In the genomic region with DNA sequence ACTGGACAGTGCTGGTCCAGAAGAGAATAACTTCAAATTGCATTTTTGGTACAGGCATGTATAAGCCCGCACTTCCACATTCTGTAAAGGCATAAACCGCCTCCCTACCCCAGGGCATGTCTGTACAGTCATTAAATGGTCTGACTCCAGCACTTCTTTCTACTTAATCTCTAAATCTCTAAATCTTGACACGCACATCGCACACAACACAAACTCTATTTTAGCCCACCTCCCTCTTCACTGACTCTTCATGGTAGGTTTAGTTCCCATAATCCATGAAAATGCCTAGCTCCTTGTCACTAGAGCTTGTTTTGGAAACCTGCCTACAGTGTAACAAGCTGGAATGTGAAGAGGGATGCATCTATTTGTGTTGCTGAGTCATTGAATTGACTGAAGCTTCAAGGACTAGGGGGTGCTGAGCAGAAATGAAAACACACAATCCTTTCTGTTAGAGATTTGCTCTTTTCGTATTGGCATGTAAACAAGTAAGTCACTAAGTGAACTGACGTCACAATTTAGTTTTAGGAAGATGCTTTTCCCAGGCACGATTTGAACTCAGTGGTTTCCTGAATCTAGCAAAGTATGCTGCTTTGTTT, we compare ENCODE assay signal across 8 cellular contexts. TPM values are rescaled to one million over a fixed set of nuclear protein-coding genes. Genes with fewer than 3 reads are reported as not detected.
A peak's percentile ranks its signal among the peaks of the same experiment; 100 is the strongest.
DNase-seq lines count a peak whose midpoint lies in the region; ATAC-seq and TF ChIP-seq lines count a peak whose summit lies in the region.

No MANE protein-coding gene starts in this region.

- peaks cover 6% of the 10 kb centered on the region for H3K79me2 ChIP-seq in trophoblast cell (ENCODE audit: control insufficient read depth, insufficient read depth, low read length, poor library complexity)

- TF ChIP-seq CTCF in 22Rv1 (IDR thresholded peaks at IDR 0.05) (no peak), glutamatergic neuron (IDR thresholded peaks at IDR 0.05; ENCODE audit: partially characterized antibody, unreplicated experiment) (no peak)

- no peaks in the 10 kb centered on the region for H3K36me3 ChIP-seq in trophoblast cell (ENCODE audit: control insufficient read depth in 1 of 2, insufficient read depth in 2 of 2, low read length in 2 of 2)

- no peak overlapping the region for H4K8ac ChIP-seq in trophoblast cell (ENCODE audit: low read depth, low read length)

- no peak overlapping the region for H3K18ac ChIP-seq in trophoblast cell (ENCODE audit: low read length)

- H3K36me3 Mint-ChIP-seq in activated naive CD8-positive, alpha-beta T cell: no peaks in the 10 kb centered on the region
- peaks cover 4% of the 10 kb centered on the region for H3K36me3 Mint-ChIP-seq in glutamatergic neuron (ENCODE audit: unreplicated experiment)

- ATAC-seq in GM19455 (IDR thresholded peaks at IDR 0.05; ENCODE audit: unreplicated experiment) (no peak), GM18511 (IDR thresholded peaks at IDR 0.05; ENCODE audit: unreplicated experiment) (no peak)

- H4K91ac ChIP-seq in trophoblast cell (ENCODE audit: low read depth, low read length): no peak overlapping the region

- peaks cover 5 to 12% of the 10 kb centered on the region in 2 experiments for H3K4me1 ChIP-seq in trophoblast cell (ENCODE audit: control insufficient read depth in 1 of 2, insufficient read depth in 2 of 2, low read length in 2 of 2)

- H3K14ac ChIP-seq in trophoblast cell (ENCODE audit: low read length): no peak overlapping the region

- H3K4me3 ChIP-seq in trophoblast cell (ENCODE audit: low read depth, low read length): no peak overlapping the region

- no peaks in the 10 kb centered on the region for H3K27me3 ChIP-seq in trophoblast cell (ENCODE audit: insufficient read depth, low read length)

- peak overlapping the region; percentile 92 for H3K4me3 Mint-ChIP-seq in activated naive CD8-positive, alpha-beta T cell
- H3K4me3 Mint-ChIP-seq in glutamatergic neuron (ENCODE audit: unreplicated experiment): peak overlapping the region; percentile 93

- no peaks in the 10 kb centered on the region for H3K9me3 Mint-ChIP-seq in activated naive CD8-positive, alpha-beta T cell (ENCODE audit: low read depth)
- peaks cover 9% of the 10 kb centered on the region for H3K9me3 Mint-ChIP-seq in glutamatergic neuron (ENCODE audit: unreplicated experiment)

- H2BK5ac ChIP-seq in trophoblast cell (ENCODE audit: low read depth, low read length, poor library complexity): no peak overlapping the region

- no peak overlapping the region for H3K23ac ChIP-seq in trophoblast cell (ENCODE audit: low read length)

- H2BK120ac ChIP-seq in trophoblast cell (ENCODE audit: insufficient read depth, low read length, poor library complexity): no peak overlapping the region

- peak overlapping the region; percentile 97 for H3K4me2 ChIP-seq in trophoblast cell (ENCODE audit: low read length)

- H3K27me3 Mint-ChIP-seq in activated naive CD8-positive, alpha-beta T cell: peaks cover 1% of the 10 kb centered on the region
- H3K27me3 Mint-ChIP-seq in glutamatergic neuron (ENCODE audit: unreplicated experiment): peaks cover 20% of the 10 kb centered on the region

- peak; percentile 79 for DNase-seq in GM03348 (ENCODE audit: low spot score)
- peak; percentile 90 for DNase-seq in NCI-H460 (ENCODE audit: extremely low read depth, low read depth)
- DNase-seq in glutamatergic neuron: no peak
- DNase-seq in trophoblast cell: peak; percentile 92 to 93

- peaks cover 44% of the 10 kb centered on the region for H3K4me1 Mint-ChIP-seq in activated naive CD8-positive, alpha-beta T cell (ENCODE audit: low read depth)
- H3K4me1 Mint-ChIP-seq in glutamatergic neuron (ENCODE audit: low read depth, unreplicated experiment): peaks cover 25% of the 10 kb centered on the region

- H3K9ac ChIP-seq in trophoblast cell (ENCODE audit: low read length): no peak overlapping the region

- no peak overlapping the region for H2AK5ac ChIP-seq in trophoblast cell (ENCODE audit: low read length)

- H2AFZ ChIP-seq in trophoblast cell (ENCODE audit: insufficient read depth, low read length, poor library complexity): no peak overlapping the region

- H4K12ac ChIP-seq in trophoblast cell (ENCODE audit: low read depth, low read length): no peak overlapping the region

- peaks cover 15% of the 10 kb centered on the region for H3K79me1 ChIP-seq in trophoblast cell (ENCODE audit: low read length)

- no peaks in the 10 kb centered on the region for H3K9me3 ChIP-seq in trophoblast cell (ENCODE audit: insufficient read depth, low read depth, low read length)

- H2BK12ac ChIP-seq in trophoblast cell (ENCODE audit: low read length): no peak overlapping the region

- 100% methylated on average over 2 of the region's 7 CpGs for WGBS in trophoblast cell (ENCODE audit: extremely low coverage, insufficient coverage, insufficient read length)

- peak overlapping the region; percentile 94 for H3K27ac Mint-ChIP-seq in activated naive CD8-positive, alpha-beta T cell
- H3K27ac Mint-ChIP-seq in glutamatergic neuron (ENCODE audit: unreplicated experiment): no peak overlapping the region

- H3K27ac ChIP-seq in 22Rv1: peak overlapping the region; percentile 94
- H3K27ac ChIP-seq in trophoblast cell (ENCODE audit: low read depth, low read length): peak overlapping the region; percentile 60

- H3K4ac ChIP-seq in trophoblast cell (ENCODE audit: low read depth, low read length): no peak overlapping the region

RNA-seq across cellular contexts. Expression of a gene that starts 1.6 kb away (rescaled TPM):
- total RNA-seq in NCI-H460 (2014; rRNA removed; shearing (Covaris generic)): 30.2 and 32.4 TPM in 2 replicates
- polyA plus RNA-seq in NCI-H460 (2014; cell fraction: nucleus; rRNA removed): 31.5 and 32.1 TPM in 2 replicates
- total RNA-seq in glutamatergic neuron (ENCODE audit: unreplicated experiment): 10.0 TPM
- polyA plus RNA-seq in trophoblast cell (2013): 40.4 and 42.7 TPM in 2 replicates
